8 cellular contexts compared by ENCODE assay signal in the genomic region with DNA sequence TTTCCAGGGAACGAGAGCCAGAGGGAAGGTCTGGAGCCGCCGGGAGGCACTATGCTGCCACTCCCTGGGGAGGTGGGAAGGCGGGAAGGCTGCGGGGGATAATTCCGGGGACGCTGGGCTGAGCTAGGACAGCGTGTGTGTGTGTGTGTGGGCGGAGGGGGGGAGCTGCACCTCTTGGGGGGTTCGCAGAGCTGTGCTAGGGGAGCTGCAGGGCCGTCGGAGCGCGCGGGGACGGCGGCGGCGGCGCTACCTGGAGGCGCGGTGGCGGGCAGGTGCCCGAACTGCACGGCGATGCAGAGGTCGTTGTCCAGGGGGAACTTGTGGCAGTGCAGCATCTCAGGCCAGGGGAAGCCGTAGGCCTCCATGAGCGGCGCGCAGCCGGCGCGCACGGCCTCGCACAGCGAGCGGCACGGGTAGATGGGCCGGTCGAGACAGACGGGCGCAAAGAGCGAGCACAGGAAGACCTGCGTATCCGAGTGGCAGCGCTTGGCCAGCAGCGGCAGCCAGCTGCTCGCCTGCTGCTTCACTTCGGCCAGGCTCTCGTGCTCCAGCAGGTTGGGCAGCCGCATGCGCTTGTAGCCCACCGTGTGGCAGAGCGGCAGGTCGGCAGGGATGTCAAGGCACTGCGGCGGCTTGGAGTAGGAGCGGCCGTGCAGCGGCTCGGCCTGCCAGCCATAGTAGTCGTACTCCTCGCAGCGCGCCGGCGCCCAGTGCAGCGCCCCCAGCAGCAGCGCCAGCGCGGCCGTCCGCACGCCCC. TPM values are rescaled to one million over a fixed set of nuclear protein-coding genes. Genes with fewer than 3 reads are reported as not detected.
A peak's percentile ranks its signal among the peaks of the same experiment; 100 is the strongest.
DNase-seq lines count a peak whose midpoint lies in the region; ATAC-seq lines count a peak whose summit lies in the region.

No MANE protein-coding gene starts in this region.

- peaks cover 2 to 7% (median 4%) of the 10 kb centered on the region in 5 donors for H3K36me3 Mint-ChIP-seq in naive thymus-derived CD4-positive, alpha-beta T cell

- intact Hi-C loops in naive thymus-derived CD4-positive, alpha-beta T cell (cut with micrococcal nuclease): no loop called here

- no peaks in the 10 kb centered on the region for H3K36me3 ChIP-seq in MG63
- no peaks in the 10 kb centered on the region for H3K36me3 ChIP-seq in naive thymus-derived CD4-positive, alpha-beta T cell (ENCODE audit: control insufficient read depth in 2 of 3, insufficient read depth in 3 of 3, low read length in 3 of 3)

- peaks cover 0 to 2% (median 0%) of the 10 kb centered on the region in 11 donors for H3K9me3 Mint-ChIP-seq in naive thymus-derived CD4-positive, alpha-beta T cell

- peak overlapping the region in 9 of 10 donors; percentile 45 to 85 (median 75) for H3K4me3 Mint-ChIP-seq in naive thymus-derived CD4-positive, alpha-beta T cell

- no peak overlapping the region for H3K4me3 ChIP-seq in MG63
- no peak overlapping the region for H3K4me3 ChIP-seq in naive thymus-derived CD4-positive, alpha-beta T cell (ENCODE audit: low read length)

- H3K27ac ChIP-seq in naive thymus-derived CD4-positive, alpha-beta T cell (ENCODE audit: low read depth, low read length): no peak overlapping the region

- no peaks in the 10 kb centered on the region for H3K4me1 ChIP-seq in naive thymus-derived CD4-positive, alpha-beta T cell (ENCODE audit: control insufficient read depth in 2 of 2, insufficient read depth in 2 of 2, low read length in 2 of 2)

- peaks cover 3 to 18% (median 9%) of the 10 kb centered on the region in 7 donors for H3K4me1 Mint-ChIP-seq in naive thymus-derived CD4-positive, alpha-beta T cell

- peak; percentile 81 for DNase-seq in DMS 273 (lab: John Stamatoyannopoulos, UW; ENCODE audit: unreplicated experiment)
- DNase-seq in MG63: peak; percentile 38
- DNase-seq in ecto neural progenitor cell (ENCODE audit: low spot score): peak; percentile 66
- DNase-seq in naive thymus-derived CD4-positive, alpha-beta T cell: peak in 2 of 9 donors; percentile 14 to 17
- no peak for DNase-seq in NCI-H1694 treated with DMSO at 0.1 percent for 48 hours (lab: John Stamatoyannopoulos, UW)
- no peak for DNase-seq in SIG-M5 (lab: John Stamatoyannopoulos, UW)
- DNase-seq in NCI-H2107 (lab: John Stamatoyannopoulos, UW): no peak
- DNase-seq in activated CD4-positive, alpha-beta T cell treated with anti-CD3 and anti-CD28 coated beads, Interleukin-2, amount 50 U/mL, for 1 hour: no peak

- no peaks in the 10 kb centered on the region for H3K9me3 ChIP-seq in MG63
- H3K9me3 ChIP-seq in naive thymus-derived CD4-positive, alpha-beta T cell (ENCODE audit: control insufficient read depth in 2 of 3, low read length in 3 of 3): no peaks in the 10 kb centered on the region

- POLR2A ChIA-PET in naive thymus-derived CD4-positive, alpha-beta T cell (lab: Charles Lee): interaction anchor here (1.9 kb wide), 1 partner anchor 10 kb away, joined by 9 read pairs; no protein-coding TSS in a partner anchor

- H3K27me3 ChIP-seq in MG63: peaks cover 24% of the 10 kb centered on the region
- peaks cover 0 to 4% of the 10 kb centered on the region in 2 donors for H3K27me3 ChIP-seq in naive thymus-derived CD4-positive, alpha-beta T cell (ENCODE audit: control insufficient read depth in 2 of 2, insufficient read depth in 2 of 2, low read length in 2 of 2)

- ATAC-seq in naive thymus-derived CD4-positive, alpha-beta T cell: peak; percentile 16

- H3K27me3 Mint-ChIP-seq in naive thymus-derived CD4-positive, alpha-beta T cell: peaks cover 27 to 47% (median 33%) of the 10 kb centered on the region in 5 donors

- H3K27ac Mint-ChIP-seq in naive thymus-derived CD4-positive, alpha-beta T cell: peak overlapping the region in 1 of 9 donors; percentile 59

- CTCF ChIA-PET in naive thymus-derived CD4-positive, alpha-beta T cell (lab: Charles Lee): no interaction called here

RNA-seq across cellular contexts. Expression of a gene that starts 0.6 kb away (rescaled TPM):
- not detected in 2 replicates for total RNA-seq in MG63 (2014; rRNA removed; shearing (Covaris generic); ENCODE audit: low replicate concordance)
- total RNA-seq in naive thymus-derived CD4-positive, alpha-beta T cell: under 1 TPM in 2 of 5 experiments, not detected in 3; 0.43 to 0.46 TPM
- 1 to 10 TPM in 1 of 2 donors, not detected in 1; 1.0 TPM for polyA plus RNA-seq in naive thymus-derived CD4-positive, alpha-beta T cell

RNA-seq across cellular contexts. Expression of a gene that starts 34.3 kb away (rescaled TPM):
- total RNA-seq in MG63 (2014; rRNA removed; shearing (Covaris generic); ENCODE audit: low replicate concordance): 9.2 and 18.2 TPM in 2 replicates
- 10 to 100 TPM; 31.0 to 68.8 (median 61.8) TPM for total RNA-seq in naive thymus-derived CD4-positive, alpha-beta T cell
- polyA plus RNA-seq in naive thymus-derived CD4-positive, alpha-beta T cell: 10 to 100 TPM; 32.9 to 41.0 TPM

RNA-seq across cellular contexts. Expression of a gene that starts 57.7 kb away (rescaled TPM):
- total RNA-seq in MG63 (2014; rRNA removed; shearing (Covaris generic); ENCODE audit: low replicate concordance): 47.5 and 63.5 TPM in 2 replicates
- total RNA-seq in naive thymus-derived CD4-positive, alpha-beta T cell: 1 to 10 TPM in 4 of 5 experiments, under 1 TPM in 1; 0.62 to 5.0 (median 2.3) TPM
- under 1 TPM; 0.07 to 0.09 TPM for polyA plus RNA-seq in naive thymus-derived CD4-positive, alpha-beta T cell

Comparison
In these comparisons a context has a peak if more than half of its experiments do, and no peak if none do; other contexts are left out.
1. DNase-seq: peak in DMS 273 (single experiment), MG63 (single experiment) and ecto neural progenitor cell (single experiment); none in NCI-H1694 treated with DMSO at 0.1 percent for 48 hours (single experiment), SIG-M5 (single experiment), NCI-H2107 (single experiment) and activated CD4-positive, alpha-beta T cell treated with anti-CD3 and anti-CD28 coated beads, Interleukin-2, amount 50 U/mL, for 1 hour (single experiment).